ENCODE assay signal across 2 cellular contexts in genomic region chr7:45818763-45819162, GRCh38. TPM values are rescaled to one million over a fixed set of nuclear protein-coding genes. Genes with fewer than 3 reads are reported as not detected.
"Had no signal": no experiment of that assay in that cellular context is flagged by ENCODE, and none has a peak within 500 bp of the region (broad histone marks: within the 10 kb centered on the region; RNA-seq: fewer than 3 reads in every experiment).

No MANE protein-coding gene starts in this region.

RNA-seq across cellular contexts. Expression of gene CCDC201, which starts 54.1 kb away (rescaled TPM):
- total RNA-seq: G401, GM12878 had no signal
